In the genomic region with DNA sequence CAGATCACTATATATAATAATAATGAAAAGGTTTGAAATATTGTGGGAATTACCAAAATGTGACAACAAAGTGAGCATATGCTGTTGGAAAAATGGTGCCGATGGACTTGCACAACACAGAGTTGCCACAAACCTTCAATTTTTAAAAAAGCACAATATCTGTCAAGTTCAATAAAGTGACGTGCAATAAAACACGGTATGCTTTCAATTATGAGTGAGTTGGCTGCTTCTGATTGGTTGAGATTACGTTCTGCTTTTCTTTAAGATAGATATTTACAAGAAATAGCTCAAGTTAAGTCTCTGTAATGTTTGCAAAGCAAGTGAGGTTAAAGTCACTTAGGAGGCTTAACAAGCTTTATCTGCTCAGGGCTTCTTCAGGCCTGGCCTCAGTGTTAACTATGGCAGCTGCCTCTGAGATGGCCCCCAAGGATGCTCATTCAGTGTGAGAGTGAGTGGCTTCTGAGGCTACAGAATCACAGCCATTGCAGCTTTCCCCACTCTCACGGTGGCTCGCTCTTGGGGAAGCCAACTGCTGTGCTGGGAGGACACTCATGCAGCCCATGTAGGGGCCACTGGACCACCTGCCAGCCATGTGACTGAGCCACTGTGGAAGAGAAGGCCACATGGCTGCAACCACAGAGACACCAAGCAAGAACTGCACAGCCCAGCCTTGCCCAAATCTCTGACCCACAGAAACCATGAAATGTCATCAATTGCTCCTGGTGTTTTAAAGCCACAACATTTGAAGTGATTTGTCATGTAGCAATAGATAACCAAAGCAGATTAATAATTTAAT, we compare ENCODE assay signal across 1 cellular context.
A peak's percentile ranks its signal among the peaks of the same experiment; 100 is the strongest.
TF ChIP-seq lines count a peak whose summit lies in the region.

No MANE protein-coding gene starts in this region.

TF ChIP-seq in HepG2, 621 proteins besides CTCF, POLR2A, EP300 and RAD21:
- TF ChIP-seq MNT (IDR thresholded peaks at IDR 0.05) (peak; percentile 82), FOXA1 (IDR thresholded peaks at IDR 0.05) (no peak), FOXA1 (CRISPR knock-in tag; IDR thresholded peaks at IDR 0.05) (no peak), CEBPB (IDR thresholded peaks at IDR 0.05; ENCODE audit: borderline replicate concordance, low read depth, low read length) (no peak)
